In genomic region chr1:201456499-201457309, GRCh38 we compare ENCODE assay signal across 8 cellular contexts. TPM values are rescaled to one million over a fixed set of nuclear protein-coding genes. Genes with fewer than 3 reads are reported as not detected.
DNase-seq lines count a peak whose midpoint lies in the region; ATAC-seq lines count a peak whose summit lies in the region.

No MANE protein-coding gene starts in this region.

- intact Hi-C loops in sciatic nerve (cut with DNase I): no loop called here
- intact Hi-C loops in activated CD4-positive, alpha-beta memory T cell treated with anti-CD3 and anti-CD28 coated beads for 36 hours (cut with micrococcal nuclease): no loop called here

- H3K9me3 Mint-ChIP-seq in activated CD4-positive, alpha-beta memory T cell treated with anti-CD3 and anti-CD28 coated beads for 36 hours: no peaks in the 10 kb centered on the region
- H3K9me3 Mint-ChIP-seq in natural killer cell treated with Interleukin-12 subunit alpha and Interleukin-12 subunit beta and Interleukin-15 and Interleukin-18, amount 100 ng/mL, for 72 hours: no peaks in the 10 kb centered on the region

- H3K27ac ChIP-seq in SJSA1: peak overlapping the region; percentile 78

- H3K9me3 ChIP-seq in SJSA1 (replicated peaks): no peaks in the 10 kb centered on the region

- H3K27me3 ChIP-seq in SJSA1 (replicated peaks): no peaks in the 10 kb centered on the region

- H3K27ac Mint-ChIP-seq in activated CD4-positive, alpha-beta memory T cell treated with anti-CD3 and anti-CD28 coated beads for 36 hours: no peak overlapping the region
- H3K27ac Mint-ChIP-seq in natural killer cell treated with Interleukin-12 subunit alpha and Interleukin-12 subunit beta and Interleukin-15 and Interleukin-18, amount 100 ng/mL, for 72 hours: no peak overlapping the region

- H3K27me3 Mint-ChIP-seq in activated CD4-positive, alpha-beta memory T cell treated with anti-CD3 and anti-CD28 coated beads for 36 hours: peaks cover 8% of the 10 kb centered on the region
- peaks cover 12 to 18% of the 10 kb centered on the region in 2 donors for H3K27me3 Mint-ChIP-seq in natural killer cell treated with Interleukin-12 subunit alpha and Interleukin-12 subunit beta and Interleukin-15 and Interleukin-18, amount 100 ng/mL, for 72 hours

- H3K4me3 Mint-ChIP-seq in activated CD4-positive, alpha-beta memory T cell treated with anti-CD3 and anti-CD28 coated beads for 36 hours: no peak overlapping the region
- H3K4me3 Mint-ChIP-seq in natural killer cell treated with Interleukin-12 subunit alpha and Interleukin-12 subunit beta and Interleukin-15 and Interleukin-18, amount 100 ng/mL, for 72 hours: no peak overlapping the region

- DNase-seq in SJSA1 (ENCODE audit: low read depth in 1 of 2, low spot score in 2 of 2) (peak; percentile 88 to 89), fibroblast of the conjunctiva (ENCODE audit: low read depth) (peak; percentile 72), sciatic nerve (ENCODE audit: low spot score) (peak; percentile 79), NCI-H1694 (lab: John Stamatoyannopoulos, UW) (no peak)
- DNase-seq in activated CD4-positive, alpha-beta memory T cell treated with anti-CD3 and anti-CD28 coated beads for 36 hours: no peak
- DNase-seq in natural killer cell treated with Interleukin-12 subunit alpha and Interleukin-12 subunit beta and Interleukin-15 and Interleukin-18, amount 100 ng/mL, for 72 hours (ENCODE audit: low spot score): no peak

- H3K36me3 ChIP-seq in SJSA1: no peaks in the 10 kb centered on the region

- H3K4me3 ChIP-seq in SJSA1: no peak overlapping the region

- H3K4me1 ChIP-seq in SJSA1 (replicated peaks): peaks cover 52% of the 10 kb centered on the region

- CTCF ChIA-PET in activated CD4-positive, alpha-beta memory T cell treated with anti-CD3 and anti-CD28 coated beads for 36 hours (lab: Charles Lee): interaction anchor here (1.1 to 2.8 kb wide), 3 partner anchors 9 to 56 kb away, joined by 4 to 14 read pairs (median 8); no protein-coding TSS in a partner anchor

- H3K36me3 Mint-ChIP-seq in activated CD4-positive, alpha-beta memory T cell treated with anti-CD3 and anti-CD28 coated beads for 36 hours: no peaks in the 10 kb centered on the region
- H3K36me3 Mint-ChIP-seq in natural killer cell treated with Interleukin-12 subunit alpha and Interleukin-12 subunit beta and Interleukin-15 and Interleukin-18, amount 100 ng/mL, for 72 hours: no peaks in the 10 kb centered on the region

- POLR2A ChIA-PET in activated CD4-positive, alpha-beta memory T cell treated with anti-CD3 and anti-CD28 coated beads for 36 hours (lab: Charles Lee): interaction anchor here (0.5 kb wide), 1 partner anchor 21 kb away, joined by 3 read pairs; no protein-coding TSS in a partner anchor

- peaks cover 10% of the 10 kb centered on the region for H3K4me1 Mint-ChIP-seq in activated CD4-positive, alpha-beta memory T cell treated with anti-CD3 and anti-CD28 coated beads for 36 hours (ENCODE audit: low read depth)
- peaks cover 10 to 11% of the 10 kb centered on the region in 2 donors for H3K4me1 Mint-ChIP-seq in natural killer cell treated with Interleukin-12 subunit alpha and Interleukin-12 subunit beta and Interleukin-15 and Interleukin-18, amount 100 ng/mL, for 72 hours (ENCODE audit: low read depth in 2 of 2)

- peak; percentile 48 for ATAC-seq in GM18498 (IDR thresholded peaks at IDR 0.05; ENCODE audit: unreplicated experiment)
- ATAC-seq in sciatic nerve: peak; percentile 83
- ATAC-seq in HG03039 (IDR thresholded peaks at IDR 0.05; ENCODE audit: unreplicated experiment): no peak
- ATAC-seq in natural killer cell treated with Interleukin-12 subunit alpha and Interleukin-12 subunit beta and Interleukin-15 and Interleukin-18, amount 100 ng/mL, for 72 hours: no peak

RNA-seq across cellular contexts. Expression of gene PHLDA3, which starts 12.3 kb away (rescaled TPM):
- 36.7 and 75.0 TPM in 2 replicates for total RNA-seq in SJSA1 (2014; rRNA removed; shearing (Covaris generic))
- total RNA-seq in sciatic nerve: 159 TPM
- 1 to 10 TPM; 3.4 to 4.1 TPM for total RNA-seq in activated CD4-positive, alpha-beta memory T cell treated with anti-CD3 and anti-CD28 coated beads for 36 hours
- 1 to 10 TPM; 2.7 to 3.3 TPM for total RNA-seq in natural killer cell treated with Interleukin-12 subunit alpha and Interleukin-12 subunit beta and Interleukin-15 and Interleukin-18, amount 100 ng/mL, for 72 hours

RNA-seq across cellular contexts. Expression of gene TNNI1, which starts 35.2 kb away (rescaled TPM):
- total RNA-seq in SJSA1 (2014; rRNA removed; shearing (Covaris generic)): not detected in 2 replicates
- 0.22 TPM for total RNA-seq in sciatic nerve
- not detected for total RNA-seq in activated CD4-positive, alpha-beta memory T cell treated with anti-CD3 and anti-CD28 coated beads for 36 hours
- total RNA-seq in natural killer cell treated with Interleukin-12 subunit alpha and Interleukin-12 subunit beta and Interleukin-15 and Interleukin-18, amount 100 ng/mL, for 72 hours: not detected

RNA-seq across cellular contexts. Expression of gene CSRP1, which starts 50.2 kb away (rescaled TPM):
- 1,173 and 1,377 TPM in 2 replicates for total RNA-seq in SJSA1 (2014; rRNA removed; shearing (Covaris generic))
- 768 TPM for total RNA-seq in sciatic nerve
- total RNA-seq in activated CD4-positive, alpha-beta memory T cell treated with anti-CD3 and anti-CD28 coated beads for 36 hours: 10 to 100 TPM; 48.4 to 51.8 TPM
- 10 to 100 TPM; 41.6 to 57.8 TPM for total RNA-seq in natural killer cell treated with Interleukin-12 subunit alpha and Interleukin-12 subunit beta and Interleukin-15 and Interleukin-18, amount 100 ng/mL, for 72 hours

RNA-seq across cellular contexts. Expression of gene LAD1, which starts 57.6 kb away (rescaled TPM):
- not detected in 2 replicates for total RNA-seq in SJSA1 (2014; rRNA removed; shearing (Covaris generic))
- 0.76 TPM for total RNA-seq in sciatic nerve
- total RNA-seq in activated CD4-positive, alpha-beta memory T cell treated with anti-CD3 and anti-CD28 coated beads for 36 hours: not detected
- not detected for total RNA-seq in natural killer cell treated with Interleukin-12 subunit alpha and Interleukin-12 subunit beta and Interleukin-15 and Interleukin-18, amount 100 ng/mL, for 72 hours

Comparison
In these comparisons a context has a peak if more than half of its experiments do, and no peak if none do; other contexts are left out.
1. ATAC-seq: peak in GM18498 (single experiment) and sciatic nerve (single experiment); none in HG03039 (single experiment) and natural killer cell treated with Interleukin-12 subunit alpha and Interleukin-12 subunit beta and Interleukin-15 and Interleukin-18, amount 100 ng/mL, for 72 hours (0 of 2).
2. DNase-seq: peak in SJSA1 (2 of 2), fibroblast of the conjunctiva (single experiment) and sciatic nerve (single experiment); none in NCI-H1694 (single experiment), activated CD4-positive, alpha-beta memory T cell treated with anti-CD3 and anti-CD28 coated beads for 36 hours (single experiment) and natural killer cell treated with Interleukin-12 subunit alpha and Interleukin-12 subunit beta and Interleukin-15 and Interleukin-18, amount 100 ng/mL, for 72 hours (single experiment).
3. RNA of gene CSRP1, which starts 50.2 kb away (total RNA-seq): 1,173 to 1,377 TPM in SJSA1 and 768 TPM in sciatic nerve (single experiment); 41.6 to 57.8 TPM in natural killer cell treated with Interleukin-12 subunit alpha and Interleukin-12 subunit beta and Interleukin-15 and Interleukin-18, amount 100 ng/mL, for 72 hours and 48.4 to 51.8 TPM in activated CD4-positive, alpha-beta memory T cell treated with anti-CD3 and anti-CD28 coated beads for 36 hours; every median in the first group is over 10 times any median in the second.